ENCODE assay signal across 6 cellular contexts in genomic region chr17:58989629-58990028, GRCh38.
"Had no signal": no experiment of that assay in that cellular context is flagged by ENCODE, and none has a peak within 500 bp of the region (broad histone marks: within the 10 kb centered on the region; RNA-seq: fewer than 3 reads in every experiment).

No MANE protein-coding gene starts in this region.

- H3K4me3 Mint-ChIP-seq: IgD-negative memory B cell had no signal

- H3K27me3 Mint-ChIP-seq: IgD-negative memory B cell had no signal

- H3K36me3 Mint-ChIP-seq: IgD-negative memory B cell had no signal

- H3K9me3 Mint-ChIP-seq: IgD-negative memory B cell had no signal

- DNase-seq: GM23248, GOT3, H7 had no signal

- H3K27ac Mint-ChIP-seq: IgD-negative memory B cell had no signal

- ATAC-seq: HCT116, HepG2 had no signal
